ENCODE assay signal across 14 cellular contexts in genomic region chr2:11534746-11535484, GRCh38. TPM values are rescaled to one million over a fixed set of nuclear protein-coding genes. Genes with fewer than 3 reads are reported as not detected.
DNase-seq lines count a peak whose midpoint lies in the region; ATAC-seq and TF ChIP-seq lines count a peak whose summit lies in the region.
"Had no signal": no experiment of that assay in that cellular context is flagged by ENCODE, and none has a peak within 500 bp of the region (broad histone marks: within the 10 kb centered on the region; RNA-seq: fewer than 3 reads in every experiment).

No MANE protein-coding gene starts in this region.

- no peak overlapping the region for H2AFZ ChIP-seq in Karpas-422 (ENCODE audit: low read length)
- H2AFZ ChIP-seq in mammary epithelial cell (ENCODE audit: low read depth, low read length) = no peak overlapping the region
- H2AFZ ChIP-seq: GM23248 had no signal

- H3K4me1 ChIP-seq in Karpas-422 (ENCODE audit: low read length) (no peaks in the 10 kb centered on the region), mammary epithelial cell (ENCODE audit: insufficient read depth, low read length) (peaks cover 24% of the 10 kb centered on the region)
- H3K4me1 ChIP-seq: upper lobe of right lung had no signal

- H3K9me2 ChIP-seq in Karpas-422 (replicated peaks; ENCODE audit: insufficient read depth, low read length) = no peaks in the 10 kb centered on the region

- H3K4me3 ChIP-seq in Karpas-422 (ENCODE audit: low read length) = no peak overlapping the region
- no peak overlapping the region for H3K4me3 ChIP-seq in mammary epithelial cell (replicated peaks in 1 of 3; ENCODE audit: insufficient read depth in 1 of 3, low read depth in 2 of 3, low read length in 3 of 3)
- H3K4me3 ChIP-seq: GM23248, upper lobe of right lung had no signal

- peak; percentile 41 for DNase-seq in activated CD4-positive, alpha-beta T cell treated with anti-CD3 and anti-CD28 coated beads for 36 hours
- DNase-seq in activated CD4-positive, alpha-beta T cell treated with anti-CD3 and anti-CD28 coated beads, Interleukin-2, amount 10 ng/mL, durations not matched to agents 24 days and 14 days = no peak
- DNase-seq in Karpas-422 (peak; percentile 64), mammary epithelial cell (no peak), osteocyte (ENCODE audit: extremely low spot score, unreplicated experiment) (peak; percentile 63), hepatic stellate cell (ENCODE audit: low spot score) (no peak), NCI-H146 (lab: John Stamatoyannopoulos, UW) (no peak)
- DNase-seq: activated CD4-positive, CD25-positive, alpha-beta regulatory T cell; GM23248; NCI-H526 treated with DMSO at 0.1 percent for 48 hours; SIG-M5; upper lobe of right lung had no signal

- H3K79me2 ChIP-seq in Karpas-422 (ENCODE audit: low read length) = no peaks in the 10 kb centered on the region
- H3K79me2 ChIP-seq in mammary epithelial cell (ENCODE audit: insufficient read depth, low read length) = no peaks in the 10 kb centered on the region

- H3K4me2 ChIP-seq in Karpas-422 (ENCODE audit: low read depth, low read length, poor library complexity, severe bottlenecking) (no peak overlapping the region), mammary epithelial cell (ENCODE audit: insufficient read depth, low read depth, low read length) (no peak overlapping the region)

- no peak overlapping the region for H3K27ac ChIP-seq in Karpas-422 (ENCODE audit: low read length)
- H3K27ac ChIP-seq in mammary epithelial cell (ENCODE audit: insufficient read depth, low read depth, low read length) = no peak overlapping the region
- H3K27ac ChIP-seq: GM23248, upper lobe of right lung had no signal

- no peaks in the 10 kb centered on the region for H3K9me3 ChIP-seq in Karpas-422 (ENCODE audit: low read length)
- no peaks in the 10 kb centered on the region for H3K9me3 ChIP-seq in mammary epithelial cell (replicated peaks; ENCODE audit: insufficient read depth, low read length)
- H3K9me3 ChIP-seq: upper lobe of right lung had no signal

- WGBS in mammary epithelial cell (ENCODE audit: low coverage, missing lambda C conversion rate) = 84% methylated on average over 7 of the region's 7 CpGs

- no TSS peak for BruUV-seq in mammary epithelial cell (replicated peaks; lab: Mats Ljungman, UMichigan)

- H3K4me1 Mint-ChIP-seq in activated CD4-positive, alpha-beta T cell treated with anti-CD3 and anti-CD28 coated beads for 36 hours = no peaks in the 10 kb centered on the region
- H3K4me1 Mint-ChIP-seq in activated CD4-positive, alpha-beta T cell treated with anti-CD3 and anti-CD28 coated beads, Interleukin-2, amount 10 ng/mL, durations not matched to agents 24 days and 14 days = no peaks in the 10 kb centered on the region
- H3K4me1 Mint-ChIP-seq in osteocyte (ENCODE audit: unreplicated experiment) = no peaks in the 10 kb centered on the region

- in situ Hi-C loops in mammary epithelial cell (cut with MboI; ENCODE audit: low sequenced_read_pairs in 2 of 2) = no loop called here

- no peak overlapping the region for H3K9ac ChIP-seq in Karpas-422 (ENCODE audit: low read length)
- H3K9ac ChIP-seq in mammary epithelial cell (ENCODE audit: insufficient read depth, low read length) = no peak overlapping the region
- H3K9ac ChIP-seq: GM23248 had no signal

- POLR2A ChIA-PET in activated CD4-positive, alpha-beta T cell treated with anti-CD3 and anti-CD28 coated beads for 36 hours (lab: Charles Lee) = no interaction called here

- CTCF ChIA-PET in activated CD4-positive, alpha-beta T cell treated with anti-CD3 and anti-CD28 coated beads for 36 hours (lab: Charles Lee) = interaction anchor here (0.6 to 1.6 kb wide), 6 partner anchors 12 to 57 kb away, joined by 3 to 7 read pairs (median 3); no protein-coding TSS in a partner anchor
- CTCF ChIA-PET in mammary epithelial cell (lab: Charles Lee; ENCODE audit: low non-redundant PET) = no interaction called here

- ATAC-seq in activated CD4-positive, alpha-beta T cell treated with anti-CD3 and anti-CD28 coated beads for 36 hours = no peak
- no peak for ATAC-seq in GM21367 (IDR thresholded peaks at IDR 0.05; ENCODE audit: unreplicated experiment)
- ATAC-seq: upper lobe of right lung had no signal

- H3K36me3 ChIP-seq in Karpas-422 (ENCODE audit: insufficient read depth, low read length) = no peaks in the 10 kb centered on the region
- no peaks in the 10 kb centered on the region for H3K36me3 ChIP-seq in mammary epithelial cell (ENCODE audit: insufficient read depth, low read length)
- H3K36me3 ChIP-seq: upper lobe of right lung had no signal

- intact Hi-C loops in activated CD4-positive, alpha-beta T cell treated with anti-CD3 and anti-CD28 coated beads for 36 hours (cut with DNase I, micrococcal nuclease) = no loop called here
- intact Hi-C loops in activated CD4-positive, alpha-beta T cell treated with anti-CD3 and anti-CD28 coated beads, Interleukin-2, amount 10 ng/mL, durations not matched to agents 24 days and 14 days (cut with micrococcal nuclease) = no loop called here
- intact Hi-C loops in mammary epithelial cell (cut with micrococcal nuclease) = no loop called here

- H3K27ac Mint-ChIP-seq in activated CD4-positive, alpha-beta T cell treated with anti-CD3 and anti-CD28 coated beads for 36 hours = no peak overlapping the region
- no peak overlapping the region for H3K27ac Mint-ChIP-seq in activated CD4-positive, alpha-beta T cell treated with anti-CD3 and anti-CD28 coated beads, Interleukin-2, amount 10 ng/mL, durations not matched to agents 24 days and 14 days
- no peak overlapping the region for H3K27ac Mint-ChIP-seq in osteocyte (ENCODE audit: unreplicated experiment)
- H3K27ac Mint-ChIP-seq: brain had no signal

- H3K27me3 ChIP-seq in Karpas-422 (ENCODE audit: low read length) (no peaks in the 10 kb centered on the region), mammary epithelial cell (ENCODE audit: insufficient read depth, low read length) (no peaks in the 10 kb centered on the region)

- H3K9me3 Mint-ChIP-seq in activated CD4-positive, alpha-beta T cell treated with anti-CD3 and anti-CD28 coated beads for 36 hours (ENCODE audit: low read depth) = no peaks in the 10 kb centered on the region
- H3K9me3 Mint-ChIP-seq in activated CD4-positive, alpha-beta T cell treated with anti-CD3 and anti-CD28 coated beads, Interleukin-2, amount 10 ng/mL, durations not matched to agents 24 days and 14 days = no peaks in the 10 kb centered on the region
- no peaks in the 10 kb centered on the region for H3K9me3 Mint-ChIP-seq in osteocyte (ENCODE audit: unreplicated experiment)
- H3K9me3 Mint-ChIP-seq: brain had no signal

- H3K4me3 Mint-ChIP-seq in activated CD4-positive, alpha-beta T cell treated with anti-CD3 and anti-CD28 coated beads for 36 hours = no peak overlapping the region
- no peak overlapping the region for H3K4me3 Mint-ChIP-seq in activated CD4-positive, alpha-beta T cell treated with anti-CD3 and anti-CD28 coated beads, Interleukin-2, amount 10 ng/mL, durations not matched to agents 24 days and 14 days
- no peak overlapping the region for H3K4me3 Mint-ChIP-seq in osteocyte (ENCODE audit: unreplicated experiment)
- H3K4me3 Mint-ChIP-seq: brain had no signal

- peaks cover 23% of the 10 kb centered on the region for H3K27me3 Mint-ChIP-seq in activated CD4-positive, alpha-beta T cell treated with anti-CD3 and anti-CD28 coated beads for 36 hours
- peaks cover 21% of the 10 kb centered on the region for H3K27me3 Mint-ChIP-seq in activated CD4-positive, alpha-beta T cell treated with anti-CD3 and anti-CD28 coated beads, Interleukin-2, amount 10 ng/mL, durations not matched to agents 24 days and 14 days
- H3K27me3 Mint-ChIP-seq in osteocyte (ENCODE audit: unreplicated experiment) = peaks cover 63% of the 10 kb centered on the region

- no peaks in the 10 kb centered on the region for H3K36me3 Mint-ChIP-seq in activated CD4-positive, alpha-beta T cell treated with anti-CD3 and anti-CD28 coated beads for 36 hours (ENCODE audit: low read depth)
- H3K36me3 Mint-ChIP-seq in activated CD4-positive, alpha-beta T cell treated with anti-CD3 and anti-CD28 coated beads, Interleukin-2, amount 10 ng/mL, durations not matched to agents 24 days and 14 days (ENCODE audit: low read depth) = no peaks in the 10 kb centered on the region
- no peaks in the 10 kb centered on the region for H3K36me3 Mint-ChIP-seq in osteocyte (ENCODE audit: unreplicated experiment)
- H3K36me3 Mint-ChIP-seq: brain had no signal

- peak; percentile 21 to 22 for TF ChIP-seq CTCF in mammary epithelial cell (conservative IDR thresholded peaks at IDR 0.05 in 1 of 2, IDR thresholded peaks at IDR 0.05 in 1 of 2; ENCODE audit: extremely low read depth in 1 of 2, insufficient read depth in 1 of 2, low read depth in 1 of 2, low read length in 2 of 2)
- TF ChIP-seq CTCF in osteocyte (IDR thresholded peaks at IDR 0.05) = no peak

- dilution Hi-C loops in mammary epithelial cell (cut with HindIII; ENCODE audit: low sequenced_read_pairs) = no loop called here

- 0 out of 2 replicates have a peak, but pooled peaks cover 11% of the 10 kb centered on the region for H4K20me1 ChIP-seq in Karpas-422 (ENCODE audit: insufficient read depth, low read depth, low read length)
- H4K20me1 ChIP-seq in mammary epithelial cell (ENCODE audit: insufficient read depth, low read length) = no peaks in the 10 kb centered on the region

RNA-seq across cellular contexts. Expression of gene GREB1, which starts 1.1 kb away (rescaled TPM):
- total RNA-seq in activated CD4-positive, alpha-beta T cell treated with anti-CD3 and anti-CD28 coated beads for 36 hours = under 1 TPM; 0.57 to 0.65 TPM
- 0.05 and 0.24 TPM in 2 replicates for total RNA-seq in activated CD4-positive, alpha-beta T cell treated with anti-CD3 and anti-CD28 coated beads, Interleukin-2, amount 10 ng/mL, durations not matched to agents 24 days and 14 days
- total RNA-seq in Karpas-422 (2014; rRNA removed; shearing (Covaris generic); ENCODE audit: low replicate concordance) = 4.4 TPM in 2 replicates
- total RNA-seq in mammary epithelial cell (1 to 10 TPM; 2.1 to 2.2 TPM), osteocyte (0.54 and 0.55 TPM in 2 replicates)
- polyA plus RNA-seq in mammary epithelial cell = 0.28 TPM
- 1.7 TPM for polyA minus RNA-seq in mammary epithelial cell
- total RNA-seq: GM23248 had no signal
- polyA plus RNA-seq: GM23248 had no signal

Comparison
In these comparisons a context has a peak if more than half of its experiments do, and no peak if none do; other contexts are left out.
1. DNase-seq: peak in activated CD4-positive, alpha-beta T cell treated with anti-CD3 and anti-CD28 coated beads for 36 hours (single experiment), Karpas-422 (single experiment) and osteocyte (single experiment); none in activated CD4-positive, alpha-beta T cell treated with anti-CD3 and anti-CD28 coated beads, Interleukin-2, amount 10 ng/mL, durations not matched to agents 24 days and 14 days (single experiment), mammary epithelial cell (single experiment), hepatic stellate cell (single experiment) and NCI-H146 (single experiment).